ENCODE assay signal across 2 cellular contexts in the genomic region with DNA sequence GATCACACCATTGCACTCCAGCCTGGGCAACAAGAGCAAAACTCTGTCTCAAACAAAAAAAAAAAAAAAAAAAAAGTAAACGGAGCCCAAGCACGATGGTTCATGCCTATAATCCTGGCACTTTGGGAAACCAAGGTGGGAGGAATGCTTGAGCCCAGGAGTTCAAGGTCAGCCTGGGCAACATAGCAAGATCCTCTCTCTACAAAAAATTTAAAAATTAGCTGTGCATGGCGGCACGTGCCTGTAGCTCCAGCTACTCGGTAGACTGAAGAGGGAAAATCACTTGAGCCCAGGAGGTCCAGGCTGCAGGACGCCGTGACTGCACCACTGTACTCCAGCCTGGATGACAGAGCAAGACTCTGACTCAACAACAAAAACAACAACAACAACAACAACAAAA. TPM values are rescaled to one million over a fixed set of nuclear protein-coding genes. Genes with fewer than 3 reads are reported as not detected.
"Had no signal": no experiment of that assay in that cellular context is flagged by ENCODE, and none has a peak within 500 bp of the region (broad histone marks: within the 10 kb centered on the region; RNA-seq: fewer than 3 reads in every experiment).

No MANE protein-coding gene starts in this region.

RNA-seq across cellular contexts. Expression of a gene that starts 9.5 kb away (rescaled TPM):
- total RNA-seq: naive thymus-derived CD4-positive, alpha-beta T cell; natural killer cell had no signal
- polyA plus RNA-seq: naive thymus-derived CD4-positive, alpha-beta T cell had no signal
